Comparison of ENCODE assay signal across 21 cellular contexts in genomic region chr1:83694449-83694848, GRCh38.
DNase-seq lines count a peak whose midpoint lies in the region; ATAC-seq and TF ChIP-seq lines count a peak whose summit lies in the region.
"Had no signal": no experiment of that assay in that cellular context is flagged by ENCODE, and none has a peak within 500 bp of the region (broad histone marks: within the 10 kb centered on the region; RNA-seq: fewer than 3 reads in every experiment).

No MANE protein-coding gene starts in this region.

- H3K27ac ChIP-seq in A673 (ENCODE audit: low read depth, low read length, poor library complexity, severe bottlenecking) (no peak overlapping the region), WERI-Rb-1 (peak overlapping the region; percentile 37), mesenchymal stem cell (ENCODE audit: low read length, poor library complexity, severe bottlenecking) (no peak overlapping the region), dorsolateral prefrontal cortex (peak overlapping the region in 2 of 59 donors; percentile 27 to 70)
- H3K27ac ChIP-seq: uterus had no signal

- H3K4me1 ChIP-seq in A673 (ENCODE audit: insufficient read depth, low read length, poor library complexity, severe bottlenecking) (peaks cover 6% of the 10 kb centered on the region), mesenchymal stem cell (ENCODE audit: control insufficient read depth, insufficient read depth, low read depth, low read length) (peaks cover 9% of the 10 kb centered on the region)
- H3K4me1 ChIP-seq: uterus had no signal

- H2BK12ac ChIP-seq in mesenchymal stem cell (ENCODE audit: low read length in 2 of 2) = no peak overlapping the region

- no peak overlapping the region for H3K18ac ChIP-seq in mesenchymal stem cell (ENCODE audit: low read depth in 1 of 2, low read length in 2 of 2)

- H4K91ac ChIP-seq in mesenchymal stem cell (ENCODE audit: low read length) = no peak overlapping the region

- TF ChIP-seq CTCF in A673 (conservative IDR thresholded peaks at IDR 0.05; ENCODE audit: low read depth, low read length) (no peak), WERI-Rb-1 (IDR thresholded peaks at IDR 0.05; ENCODE audit: low read depth, low read length) (no peak), dorsolateral prefrontal cortex (IDR thresholded peaks at IDR 0.05 in 54 of 56, conservative IDR thresholded peaks at IDR 0.05 in 2 of 56; ENCODE audit: low read depth in 1 of 56, partially characterized antibody in 56 of 56) (no peak)

- CTCF ChIA-PET in A673 (lab: Charles Lee) = no interaction called here

- no peak overlapping the region for H3K23ac ChIP-seq in mesenchymal stem cell (ENCODE audit: low read length in 2 of 2)

- ATAC-seq in HG03045 (IDR thresholded peaks at IDR 0.05; ENCODE audit: unreplicated experiment) = no peak
- ATAC-seq: activated CD8-positive, alpha-beta T cell treated with anti-CD3 and anti-CD28 coated beads, Interleukin-2, amount 10 ng/mL, durations not matched to agents 7 days and 5 days; GM12878 had no signal

- H3K9me3 ChIP-seq in A673 (ENCODE audit: low read depth, low read length, poor library complexity, severe bottlenecking) (no peaks in the 10 kb centered on the region), WERI-Rb-1 (ENCODE audit: severe bottlenecking) (no peaks in the 10 kb centered on the region), mesenchymal stem cell (ENCODE audit: control insufficient read depth, low read length) (no peaks in the 10 kb centered on the region)
- H3K9me3 ChIP-seq: uterus had no signal

- H2BK15ac ChIP-seq in mesenchymal stem cell (ENCODE audit: low read depth, poor library complexity, severe bottlenecking) = peak overlapping the region; percentile 18

- H4K8ac ChIP-seq in mesenchymal stem cell (ENCODE audit: low read length) = peak overlapping the region; percentile 9

- H2BK5ac ChIP-seq in mesenchymal stem cell (ENCODE audit: low read depth, low read length, poor library complexity, severe bottlenecking) = no peak overlapping the region

- no peak overlapping the region for H2BK120ac ChIP-seq in mesenchymal stem cell (ENCODE audit: low read depth, low read length)

- peak; percentile 29 for DNase-seq in A673 (ENCODE audit: low spot score)
- peak; percentile 10 for DNase-seq in NCI-H1092 (lab: John Stamatoyannopoulos, UW)
- DNase-seq in WERI-Rb-1 = peak; percentile 51
- no peak for DNase-seq in mesenchymal stem cell
- DNase-seq in NCI-H510A treated with DMSO at 0.1 percent for 48 hours (lab: John Stamatoyannopoulos, UW) = no peak
- no peak for DNase-seq in dorsolateral prefrontal cortex
- DNase-seq in NCI-H345 treated with DMSO at 0.1 percent for 48 hours (lab: John Stamatoyannopoulos, UW; ENCODE audit: unreplicated experiment) = no peak
- DNase-seq: ACHN; activated B cell treated with CpG ODN at 0.5 μM for 24 hours; activated CD8-positive, alpha-beta T cell treated with anti-CD3 and anti-CD28 coated beads, Interleukin-2, amount 10 ng/mL, durations not matched to agents 7 days and 5 days; activated T-cell treated with anti-CD3 and anti-CD28 coated beads, Interleukin-2, amount 50 U/mL, for 1 hour; DMS 273 treated with DMSO at 0.1 percent for 48 hours; kidney glomerular epithelial cell; naive B cell; NCI-H1694; NCI-H526; posterior cingulate gyrus; SIG-M5; uterus had no signal

- H3K27me3 ChIP-seq in A673 (replicated peaks; ENCODE audit: insufficient read depth, low read depth, low read length, poor library complexity) (no peaks in the 10 kb centered on the region), WERI-Rb-1 (ENCODE audit: insufficient read depth, low read depth, severe bottlenecking) (no peaks in the 10 kb centered on the region), mesenchymal stem cell (ENCODE audit: control insufficient read depth in 1 of 2, insufficient read depth in 1 of 2, low read length in 2 of 2) (peaks cover 0 to 13% of the 10 kb centered on the region in 2 experiments), dorsolateral prefrontal cortex (peaks cover 0 to 3% (median 0%) of the 10 kb centered on the region in 45 donors)
- H3K27me3 ChIP-seq: uterus had no signal

- H3K14ac ChIP-seq in mesenchymal stem cell (ENCODE audit: low read length in 2 of 2) = no peak overlapping the region

- no peak overlapping the region for H3K4me2 ChIP-seq in mesenchymal stem cell (ENCODE audit: low read length, poor library complexity, severe bottlenecking)

- H3K4me3 ChIP-seq in A673 (ENCODE audit: low read depth, low read length, poor library complexity, severe bottlenecking) (no peak overlapping the region), WERI-Rb-1 (ENCODE audit: low read depth, low read length) (peak overlapping the region; percentile 40; the same call in 1 of the 2 replicates), mesenchymal stem cell (ENCODE audit: insufficient read depth in 1 of 2, low read depth in 1 of 2, low read length in 2 of 2) (no peak overlapping the region), dorsolateral prefrontal cortex (peak overlapping the region in 18 of 59 donors; percentile 35 to 69 (median 56))
- H3K4me3 ChIP-seq: GM12878, uterus had no signal

- no peak overlapping the region for H3K9ac ChIP-seq in mesenchymal stem cell (ENCODE audit: low read length)

- intact Hi-C loops in A673 (cut with micrococcal nuclease; ENCODE audit: unreplicated experiment) (no loop called here), dorsolateral prefrontal cortex (cut with DNase I) (no loop called here)

- H3K36me3 ChIP-seq in A673 (ENCODE audit: insufficient read depth, low read length, poor library complexity, severe bottlenecking) (no peaks in the 10 kb centered on the region), WERI-Rb-1 (no peaks in the 10 kb centered on the region), mesenchymal stem cell (ENCODE audit: control insufficient read depth in 1 of 2, insufficient read depth in 2 of 2, low read depth in 1 of 2, low read length in 2 of 2) (no peaks in the 10 kb centered on the region)
- H3K36me3 ChIP-seq: uterus had no signal

- no peak overlapping the region for H2AK5ac ChIP-seq in mesenchymal stem cell (ENCODE audit: low read length, severe bottlenecking)

- no peaks in the 10 kb centered on the region for H3K79me1 ChIP-seq in mesenchymal stem cell (replicated peaks; ENCODE audit: low read length, poor library complexity, severe bottlenecking)

- POLR2A ChIA-PET in A673 (lab: Charles Lee; ENCODE audit: low non-redundant PET) = no interaction called here

- no peak overlapping the region for H3K4ac ChIP-seq in mesenchymal stem cell (ENCODE audit: low read depth in 1 of 2, low read length in 2 of 2)

- BruUV-seq in A673 (replicated peaks; lab: Mats Ljungman, UMichigan) = no TSS peak

- H2AFZ ChIP-seq in mesenchymal stem cell (ENCODE audit: low read depth, low read length) = no peak overlapping the region

Comparison
In these comparisons a context has a peak if more than half of its experiments do, and no peak if none do; other contexts are left out.
1. DNase-seq: peak in A673 (single experiment), NCI-H1092 (single experiment) and WERI-Rb-1 (single experiment); none in mesenchymal stem cell (single experiment), NCI-H510A treated with DMSO at 0.1 percent for 48 hours (single experiment), dorsolateral prefrontal cortex (0 of 10) and NCI-H345 treated with DMSO at 0.1 percent for 48 hours (single experiment).